Comparison of ENCODE assay signal across 16 cellular contexts in genomic region chr3:94500146-94500545, GRCh38.
DNase-seq lines count a peak whose midpoint lies in the region; ATAC-seq and TF ChIP-seq lines count a peak whose summit lies in the region.
"Had no signal": no experiment of that assay in that cellular context is flagged by ENCODE, and none has a peak within 500 bp of the region (broad histone marks: within the 10 kb centered on the region; RNA-seq: fewer than 3 reads in every experiment).

No MANE protein-coding gene starts in this region.

- 34% methylated on average over 3 of the region's 3 CpGs for WGBS in SK-N-SH (ENCODE audit: low lambda C conversion rate)
- WGBS in testis, 2 donors: 36 to 63% methylated on average over 3 of the region's 3 CpGs

- POLR2A ChIA-PET in SK-N-SH (lab: Yijun Ruan, JAX): no interaction called here

- no peak overlapping the region for H2AFZ ChIP-seq in SK-N-SH (ENCODE audit: low read depth)

- DNase-seq in SK-N-SH: peak; percentile 6
- DNase-seq in NCI-H69 (lab: John Stamatoyannopoulos, UW): peak; percentile 2
- no peak for DNase-seq in testis
- DNase-seq in ureter (ENCODE audit: low spot score): no peak
- DNase-seq: AML-193; Caco-2; Calu3; CD4-positive, alpha-beta T cell; CD8-positive, alpha-beta T cell; DMS79 treated with DMSO at 0.1 percent for 48 hours; GF-D8 had no signal

- TF ChIP-seq POLR2A in testis (IDR thresholded peaks at IDR 0.05): no peak

- H3K4me3 ChIP-seq in SK-N-SH (ENCODE audit: low read depth in 2 of 2, low read length in 1 of 2) (no peak overlapping the region), testis (no peak overlapping the region)
- H3K4me3 ChIP-seq: A549; BLaER1 treated with 17β-estradiol and CSF1 and Interleukin-3, amounts not matched to agents 10 nM and 100 nM had no signal

- no peaks in the 10 kb centered on the region for H4K20me1 ChIP-seq in SK-N-SH (ENCODE audit: insufficient read depth)
- H4K20me1 ChIP-seq: BLaER1 treated with 17β-estradiol and CSF1 and Interleukin-3, amounts not matched to agents 10 nM and 100 nM had no signal

- no peak for TF ChIP-seq EP300 in SK-N-SH (IDR thresholded peaks at IDR 0.05; ENCODE audit: borderline replicate concordance in 1 of 2, low read depth in 1 of 2, low read length in 1 of 2)

- no peaks in the 10 kb centered on the region for H3K79me2 ChIP-seq in SK-N-SH (ENCODE audit: insufficient read depth)

- TF ChIP-seq CTCF in SK-N-SH (IDR thresholded peaks at IDR 0.05) (no peak), testis (IDR thresholded peaks at IDR 0.05) (no peak)

- ATAC-seq in SK-N-SH treated with all-trans-retinoic acid at 6 μM for 48 hours: no peak
- ATAC-seq: A549; CD8-positive, alpha-beta T cell had no signal

- H3K9me3 ChIP-seq in SK-N-SH: no peaks in the 10 kb centered on the region
- H3K9me3 ChIP-seq in testis: no peaks in the 10 kb centered on the region
- H3K9me3 ChIP-seq: A549 had no signal

- H3K27me3 ChIP-seq in SK-N-SH (ENCODE audit: insufficient read depth) (no peaks in the 10 kb centered on the region), testis (no peaks in the 10 kb centered on the region)
- H3K27me3 ChIP-seq: BLaER1 treated with 17β-estradiol and CSF1 and Interleukin-3, amounts not matched to agents 10 nM and 100 nM had no signal

- H3K27ac ChIP-seq in SK-N-SH (ENCODE audit: low read depth in 2 of 2, low read length in 1 of 2): no peak overlapping the region
- H3K27ac ChIP-seq in testis: no peak overlapping the region
- H3K27ac ChIP-seq: 22Rv1; A549; BLaER1 treated with 17β-estradiol and CSF1 and Interleukin-3, amounts not matched to agents 10 nM and 100 nM; C4-2B had no signal

- TF ChIP-seq RAD21 in SK-N-SH (IDR thresholded peaks at IDR 0.05; ENCODE audit: low read length): no peak

- H3K9me2 ChIP-seq in SK-N-SH: no peaks in the 10 kb centered on the region

- H3K4me2 ChIP-seq in SK-N-SH: no peak overlapping the region
- H3K4me2 ChIP-seq: A549; BLaER1 treated with 17β-estradiol and CSF1 and Interleukin-3, amounts not matched to agents 10 nM and 100 nM had no signal

- H3K9ac ChIP-seq in SK-N-SH: no peak overlapping the region
- H3K9ac ChIP-seq: BLaER1 treated with 17β-estradiol and CSF1 and Interleukin-3, amounts not matched to agents 10 nM and 100 nM had no signal

- no peaks in the 10 kb centered on the region for H3F3A ChIP-seq in SK-N-SH (replicated peaks; ENCODE audit: insufficient read depth)

- CTCF ChIA-PET in SK-N-SH (lab: Yijun Ruan, JAX): no interaction called here

- intact Hi-C loops in testis (cut with DNase I; ENCODE audit: low total_unique reads): no loop called here

- no peaks in the 10 kb centered on the region for H3K36me3 ChIP-seq in SK-N-SH (replicated peaks in 1 of 2; ENCODE audit: control insufficient read depth in 1 of 2, insufficient read depth in 2 of 2, low read length in 1 of 2)
- H3K36me3 ChIP-seq in testis (ENCODE audit: low read depth, missing control alignments): no peaks in the 10 kb centered on the region
- H3K36me3 ChIP-seq: BLaER1 treated with 17β-estradiol and CSF1 and Interleukin-3, amounts not matched to agents 10 nM and 100 nM had no signal

- H3K4me1 ChIP-seq in SK-N-SH (ENCODE audit: control insufficient read depth in 1 of 2, insufficient read depth in 2 of 2, low read depth in 1 of 2, low read length in 1 of 2): no peaks in the 10 kb centered on the region; a peak in 2 of 4 replicates
- no peaks in the 10 kb centered on the region for H3K4me1 ChIP-seq in testis
- H3K4me1 ChIP-seq: A549; BLaER1 treated with 17β-estradiol and CSF1 and Interleukin-3, amounts not matched to agents 10 nM and 100 nM; Caco-2 had no signal

TF ChIP-seq in SK-N-SH, 30 proteins besides CTCF, POLR2A, EP300 and RAD21:
- TF ChIP-seq ELF1 (IDR thresholded peaks at IDR 0.05) (no peak), CHD2 (IDR thresholded peaks at IDR 0.05; ENCODE audit: low read length, partially characterized antibody) (no peak), TEAD4 (IDR thresholded peaks at IDR 0.05; ENCODE audit: borderline replicate concordance, insufficient read depth) (no peak), GABPA (IDR thresholded peaks at IDR 0.05; ENCODE audit: low read depth) (no peak)

TF ChIP-seq in SK-N-SH treated with all-trans-retinoic acid at 6 μM for 48 hours, 23 proteins besides CTCF, POLR2A, EP300 and RAD21:
- no peak for TF ChIP-seq ZNF565 (CRISPR knock-in tag; conservative IDR thresholded peaks at IDR 0.05; ENCODE audit: low read depth)
- TF ChIP-seq ARNTL (CRISPR knock-in tag; IDR thresholded peaks at IDR 0.05; ENCODE audit: borderline replicate concordance, low read depth): no peak
- no peak for TF ChIP-seq ZFP30 (CRISPR knock-in tag; IDR thresholded peaks at IDR 0.05)
- TF ChIP-seq ZNF8 (CRISPR knock-in tag; IDR thresholded peaks at IDR 0.05): no peak
- no peak for TF ChIP-seq ISL1 (CRISPR knock-in tag; IDR thresholded peaks at IDR 0.05)
- TF ChIP-seq TCF4 (CRISPR knock-in tag; IDR thresholded peaks at IDR 0.05; ENCODE audit: borderline replicate concordance): no peak
- no peak for TF ChIP-seq BACH2 (CRISPR knock-in tag; IDR thresholded peaks at IDR 0.05; ENCODE audit: borderline replicate concordance)
- TF ChIP-seq, protein P1, sequence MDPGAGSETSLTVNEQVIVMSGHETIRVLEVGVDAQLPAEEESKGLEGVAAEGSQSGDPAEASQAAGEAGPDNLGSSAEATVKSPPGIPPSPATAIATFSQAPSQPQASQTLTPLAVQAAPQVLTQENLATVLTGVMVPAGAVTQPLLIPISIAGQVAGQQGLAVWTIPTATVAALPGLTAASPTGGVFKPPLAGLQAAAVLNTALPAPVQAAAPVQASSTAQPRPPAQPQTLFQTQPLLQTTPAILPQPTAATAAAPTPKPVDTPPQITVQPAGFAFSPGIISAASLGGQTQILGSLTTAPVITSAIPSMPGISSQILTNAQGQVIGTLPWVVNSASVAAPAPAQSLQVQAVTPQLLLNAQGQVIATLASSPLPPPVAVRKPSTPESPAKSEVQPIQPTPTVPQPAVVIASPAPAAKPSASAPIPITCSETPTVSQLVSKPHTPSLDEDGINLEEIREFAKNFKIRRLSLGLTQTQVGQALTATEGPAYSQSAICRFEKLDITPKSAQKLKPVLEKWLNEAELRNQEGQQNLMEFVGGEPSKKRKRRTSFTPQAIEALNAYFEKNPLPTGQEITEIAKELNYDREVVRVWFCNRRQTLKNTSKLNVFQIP (CRISPR knock-in tag; IDR thresholded peaks at IDR 0.05; ENCODE audit: borderline replicate concordance, low read depth): no peak
- TF ChIP-seq PPARA (CRISPR knock-in tag; IDR thresholded peaks at IDR 0.05; ENCODE audit: borderline replicate concordance): no peak
- no peak for TF ChIP-seq ZNF70 (CRISPR knock-in tag; IDR thresholded peaks at IDR 0.05)
- TF ChIP-seq ESRRG (CRISPR knock-in tag; IDR thresholded peaks at IDR 0.05): no peak
- TF ChIP-seq, protein P2, sequence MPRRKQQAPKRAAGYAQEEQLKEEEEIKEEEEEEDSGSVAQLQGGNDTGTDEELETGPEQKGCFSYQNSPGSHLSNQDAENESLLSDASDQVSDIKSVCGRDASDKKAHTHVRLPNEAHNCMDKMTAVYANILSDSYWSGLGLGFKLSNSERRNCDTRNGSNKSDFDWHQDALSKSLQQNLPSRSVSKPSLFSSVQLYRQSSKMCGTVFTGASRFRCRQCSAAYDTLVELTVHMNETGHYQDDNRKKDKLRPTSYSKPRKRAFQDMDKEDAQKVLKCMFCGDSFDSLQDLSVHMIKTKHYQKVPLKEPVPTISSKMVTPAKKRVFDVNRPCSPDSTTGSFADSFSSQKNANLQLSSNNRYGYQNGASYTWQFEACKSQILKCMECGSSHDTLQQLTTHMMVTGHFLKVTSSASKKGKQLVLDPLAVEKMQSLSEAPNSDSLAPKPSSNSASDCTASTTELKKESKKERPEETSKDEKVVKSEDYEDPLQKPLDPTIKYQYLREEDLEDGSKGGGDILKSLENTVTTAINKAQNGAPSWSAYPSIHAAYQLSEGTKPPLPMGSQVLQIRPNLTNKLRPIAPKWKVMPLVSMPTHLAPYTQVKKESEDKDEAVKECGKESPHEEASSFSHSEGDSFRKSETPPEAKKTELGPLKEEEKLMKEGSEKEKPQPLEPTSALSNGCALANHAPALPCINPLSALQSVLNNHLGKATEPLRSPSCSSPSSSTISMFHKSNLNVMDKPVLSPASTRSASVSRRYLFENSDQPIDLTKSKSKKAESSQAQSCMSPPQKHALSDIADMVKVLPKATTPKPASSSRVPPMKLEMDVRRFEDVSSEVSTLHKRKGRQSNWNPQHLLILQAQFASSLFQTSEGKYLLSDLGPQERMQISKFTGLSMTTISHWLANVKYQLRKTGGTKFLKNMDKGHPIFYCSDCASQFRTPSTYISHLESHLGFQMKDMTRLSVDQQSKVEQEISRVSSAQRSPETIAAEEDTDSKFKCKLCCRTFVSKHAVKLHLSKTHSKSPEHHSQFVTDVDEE (CRISPR knock-in tag; IDR thresholded peaks at IDR 0.05): no peak
- TF ChIP-seq OSR1 (CRISPR knock-in tag; IDR thresholded peaks at IDR 0.05): no peak
- TF ChIP-seq ZC3H10 (CRISPR knock-in tag; IDR thresholded peaks at IDR 0.05): no peak
- TF ChIP-seq, protein P3, sequence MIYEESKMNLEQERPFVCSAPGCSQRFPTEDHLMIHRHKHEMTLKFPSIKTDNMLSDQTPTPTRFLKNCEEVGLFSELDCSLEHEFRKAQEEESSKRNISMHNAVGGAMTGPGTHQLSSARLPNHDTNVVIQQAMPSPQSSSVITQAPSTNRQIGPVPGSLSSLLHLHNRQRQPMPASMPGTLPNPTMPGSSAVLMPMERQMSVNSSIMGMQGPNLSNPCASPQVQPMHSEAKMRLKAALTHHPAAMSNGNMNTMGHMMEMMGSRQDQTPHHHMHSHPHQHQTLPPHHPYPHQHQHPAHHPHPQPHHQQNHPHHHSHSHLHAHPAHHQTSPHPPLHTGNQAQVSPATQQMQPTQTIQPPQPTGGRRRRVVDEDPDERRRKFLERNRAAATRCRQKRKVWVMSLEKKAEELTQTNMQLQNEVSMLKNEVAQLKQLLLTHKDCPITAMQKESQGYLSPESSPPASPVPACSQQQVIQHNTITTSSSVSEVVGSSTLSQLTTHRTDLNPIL (CRISPR knock-in tag; IDR thresholded peaks at IDR 0.05; ENCODE audit: low read depth): no peak
- TF ChIP-seq, protein P4, sequence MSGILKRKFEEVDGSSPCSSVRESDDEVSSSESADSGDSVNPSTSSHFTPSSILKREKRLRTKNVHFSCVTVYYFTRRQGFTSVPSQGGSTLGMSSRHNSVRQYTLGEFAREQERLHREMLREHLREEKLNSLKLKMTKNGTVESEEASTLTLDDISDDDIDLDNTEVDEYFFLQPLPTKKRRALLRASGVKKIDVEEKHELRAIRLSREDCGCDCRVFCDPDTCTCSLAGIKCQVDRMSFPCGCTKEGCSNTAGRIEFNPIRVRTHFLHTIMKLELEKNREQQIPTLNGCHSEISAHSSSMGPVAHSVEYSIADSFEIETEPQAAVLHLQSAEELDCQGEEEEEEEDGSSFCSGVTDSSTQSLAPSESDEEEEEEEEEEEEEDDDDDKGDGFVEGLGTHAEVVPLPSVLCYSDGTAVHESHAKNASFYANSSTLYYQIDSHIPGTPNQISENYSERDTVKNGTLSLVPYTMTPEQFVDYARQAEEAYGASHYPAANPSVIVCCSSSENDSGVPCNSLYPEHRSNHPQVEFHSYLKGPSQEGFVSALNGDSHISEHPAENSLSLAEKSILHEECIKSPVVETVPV (CRISPR knock-in tag; IDR thresholded peaks at IDR 0.05): no peak

Comparison
In these comparisons a context has a peak if more than half of its experiments do, and no peak if none do; other contexts are left out.
1. DNase-seq: peak in SK-N-SH (single experiment) and NCI-H69 (single experiment); none in testis (single experiment) and ureter (single experiment).